18 cellular contexts compared by ENCODE assay signal in the genomic region with DNA sequence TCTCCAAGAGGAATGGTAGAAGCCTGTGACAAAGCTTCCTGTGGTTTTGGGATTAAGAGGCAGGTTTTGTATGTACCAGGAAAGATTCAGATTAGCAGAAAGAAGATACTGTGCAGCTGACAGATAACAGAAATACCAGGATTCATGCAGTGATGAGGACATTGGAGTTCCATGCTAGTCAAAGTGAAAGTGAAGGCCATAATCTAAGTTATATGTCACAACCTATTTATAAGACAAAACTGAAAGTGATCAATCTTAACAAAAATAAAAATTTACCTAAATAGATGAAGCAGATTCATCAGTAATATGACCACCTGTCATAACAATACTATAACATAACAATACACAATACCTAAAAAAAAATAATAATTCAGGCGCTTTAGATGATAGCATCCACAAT.
DNase-seq lines count a peak whose midpoint lies in the region; ATAC-seq, FAIRE-seq and TF ChIP-seq lines count a peak whose summit lies in the region.
"Had no signal": no experiment of that assay in that cellular context is flagged by ENCODE, and none has a peak within 500 bp of the region (broad histone marks: within the 10 kb centered on the region; RNA-seq: fewer than 3 reads in every experiment).

No MANE protein-coding gene starts in this region.

- H3K4ac ChIP-seq in H1 (replicated peaks; ENCODE audit: insufficient read length, low read depth, low read length) = no peak overlapping the region

- no peak for TF ChIP-seq EP300 in H1 (IDR thresholded peaks at IDR 0.05; ENCODE audit: borderline replicate concordance in 1 of 2, low read depth in 2 of 2, low read length in 2 of 2)

- intact Hi-C loops in kidney (cut with DNase I) = no loop called here

- H3K9me3 ChIP-seq in H1 (ENCODE audit: insufficient read depth in 2 of 2, low read depth in 1 of 2, low read length in 1 of 2) = no peaks in the 10 kb centered on the region
- no peaks in the 10 kb centered on the region for H3K9me3 ChIP-seq in kidney (ENCODE audit: control insufficient read depth in 1 of 2, low read length in 2 of 2)
- H3K9me3 ChIP-seq: BE2C, SJSA1, uterus had no signal

- H2BK120ac ChIP-seq in H1 (replicated peaks; ENCODE audit: low read depth, low read length) = no peak overlapping the region

- H2AFZ ChIP-seq in H1 (ENCODE audit: low read length) = 0 out of 2 replicates have a peak overlapping the region, but pooled peaks have one; percentile 22

- H3K23me2 ChIP-seq in H1 (ENCODE audit: low read depth, low read length) = no peaks in the 10 kb centered on the region

- H3K27ac ChIP-seq in H1 (ENCODE audit: low read depth, low read length) = no peak overlapping the region
- H3K27ac ChIP-seq in kidney (ENCODE audit: low read depth in 2 of 2, low read length in 2 of 2) = no peak overlapping the region
- H3K27ac ChIP-seq: HL-60, KMS-11, SJSA1, uterus had no signal

- no peaks in the 10 kb centered on the region for H3K79me1 ChIP-seq in H1 (ENCODE audit: low read depth, low read length)

- no peaks in the 10 kb centered on the region for H4K20me1 ChIP-seq in H1 (replicated peaks in 1 of 2; ENCODE audit: control insufficient read depth in 1 of 2, insufficient read depth in 2 of 2, low read length in 2 of 2)

- H3K18ac ChIP-seq in H1 (ENCODE audit: extremely low read depth, low read length) = no peak overlapping the region

- TF ChIP-seq POLR2A in H1 (IDR thresholded peaks at IDR 0.05; ENCODE audit: control extremely low read depth in 1 of 2, low read depth in 2 of 2, low read length in 2 of 2) = no peak

- H3K27me3 ChIP-seq in H1 (replicated peaks in 1 of 4; ENCODE audit: control insufficient read depth in 3 of 4, extremely low read depth in 1 of 4, insufficient read depth in 3 of 4, low read length in 3 of 4) = no peaks in the 10 kb centered on the region
- H3K27me3 ChIP-seq: BE2C, SJSA1, uterus had no signal

- POLR2A ChIA-PET in H1 (lab: Charles Lee; ENCODE audit: partially characterized antibody) = no interaction called here

- no peak overlapping the region for H2AK5ac ChIP-seq in H1 (ENCODE audit: low read depth, low read length)

- no peak overlapping the region for H3K56ac ChIP-seq in H1 (replicated peaks; ENCODE audit: insufficient read length, low read depth, low read length)

- no peaks in the 10 kb centered on the region for H3K79me2 ChIP-seq in H1 (ENCODE audit: control insufficient read depth in 1 of 2, insufficient read depth in 2 of 2, low read length in 2 of 2)

- no peak overlapping the region for H3K14ac ChIP-seq in H1 (ENCODE audit: insufficient read length)

- no peak for TF ChIP-seq RAD21 in H1 (IDR thresholded peaks at IDR 0.05 in 1 of 2, conservative IDR thresholded peaks at IDR 0.05 in 1 of 2; ENCODE audit: low read depth in 2 of 2, low read length in 2 of 2)

- no peak overlapping the region for H2BK5ac ChIP-seq in H1 (ENCODE audit: low read depth, low read length)

- H2BK20ac ChIP-seq in H1 (ENCODE audit: low read length) = no peak overlapping the region

- DNase-seq in H1 (ENCODE audit: low read depth in 1 of 2, low spot score in 2 of 2) = no peak
- no peak for DNase-seq in kidney tubule cell (ENCODE audit: low spot score)
- no peak for DNase-seq in stimulated activated CD4-positive, alpha-beta T cell treated with anti-CD3 and anti-CD28 coated beads, Interleukin-4, amount 100 ng/mL, for 24 hours
- no peak for DNase-seq in kidney
- DNase-seq: activated CD4-positive, alpha-beta T cell treated with anti-CD3 and anti-CD28 coated beads, Interleukin-2, amount 50 U/mL, for 48 hours; BE2C; caudate nucleus; effector memory CD4-positive, alpha-beta T cell; H7; NCI-H1105 treated with DMSO at 0.1 percent for 48 hours; uterus had no signal

- H3K9ac ChIP-seq in H1 (replicated peaks in 1 of 4; ENCODE audit: extremely low read depth in 1 of 4, low read depth in 3 of 4, low read length in 3 of 4) = no peak overlapping the region
- no peak overlapping the region for H3K9ac ChIP-seq in kidney (ENCODE audit: low read length in 2 of 2)
- H3K9ac ChIP-seq: KMS-11 had no signal

- H4K8ac ChIP-seq in H1 (ENCODE audit: extremely low read depth, insufficient read depth, low read length) = no peak overlapping the region

- WGBS in H1 (ENCODE audit: extremely low coverage in 1 of 2, insufficient coverage in 1 of 2, insufficient read length in 1 of 2, insufficient replicate concordance in 2 of 2, low coverage in 1 of 2, low lambda C conversion rate in 2 of 2, missing lambda C conversion rate in 1 of 2), 2 experiments = 87% methylated on average over 1 of the region's 1 CpG; no CpG with 5 or more reads in 1 of the 2 experiments

- no peaks in the 10 kb centered on the region for H3K4me1 ChIP-seq in H1 (replicated peaks in 1 of 4; ENCODE audit: control insufficient read depth in 3 of 4, insufficient read depth in 4 of 4, low read length in 3 of 4)
- H3K4me1 ChIP-seq in kidney (ENCODE audit: control insufficient read depth in 1 of 2, insufficient read depth in 1 of 2, low read depth in 1 of 2, low read length in 2 of 2) = no peaks in the 10 kb centered on the region
- H3K4me1 ChIP-seq: BE2C, SJSA1, uterus had no signal

- H4K5ac ChIP-seq in H1 (ENCODE audit: insufficient read length, low read depth, low read length) = no peak overlapping the region

- CTCF ChIA-PET in H1 (lab: Charles Lee; ENCODE audit: partially characterized antibody) = no interaction called here

- no peak overlapping the region for H2BK12ac ChIP-seq in H1 (ENCODE audit: low read depth, low read length)

- H3K23ac ChIP-seq in H1 (ENCODE audit: insufficient read length) = no peak overlapping the region

- H2BK15ac ChIP-seq in H1 (ENCODE audit: low read length) = no peak overlapping the region

- peak; percentile 72 for ATAC-seq in GM19035 (IDR thresholded peaks at IDR 0.05; ENCODE audit: unreplicated experiment)
- peak; percentile 66 for ATAC-seq in GM21723 (IDR thresholded peaks at IDR 0.05; ENCODE audit: unreplicated experiment)
- peak; percentile 89 for ATAC-seq in HG03103 (IDR thresholded peaks at IDR 0.05; ENCODE audit: low read depth, unreplicated experiment)
- no peak for ATAC-seq in GM18909 (IDR thresholded peaks at IDR 0.05; ENCODE audit: poor library complexity, unreplicated experiment)

- H3K4me2 ChIP-seq in H1 (ENCODE audit: insufficient read depth in 1 of 2, low read depth in 2 of 2, low read length in 2 of 2) = no peak overlapping the region
- H3K4me2 ChIP-seq: KMS-11 had no signal

- FAIRE-seq in H1 (lab: Jason Lieb, UNC) (no peak), kidney (lab: Jason Lieb, UNC) (no peak)

- H3K4me3 ChIP-seq in H1 (ENCODE audit: extremely low read depth in 1 of 4, insufficient read depth in 2 of 4, low read depth in 3 of 4, low read length in 4 of 4) = no peak overlapping the region
- no peak overlapping the region for H3K4me3 ChIP-seq in kidney (ENCODE audit: low read length in 2 of 2)
- H3K4me3 ChIP-seq: SJSA1, uterus had no signal

- H3K36me3 ChIP-seq in H1 (ENCODE audit: control insufficient read depth in 2 of 4, insufficient read depth in 4 of 4, low read length in 3 of 4) (no peaks in the 10 kb centered on the region), kidney (ENCODE audit: control insufficient read depth in 1 of 2, insufficient read depth in 2 of 2, low read length in 2 of 2) (no peaks in the 10 kb centered on the region)
- H3K36me3 ChIP-seq: BE2C, SJSA1, uterus had no signal

- no peak overlapping the region for H4K91ac ChIP-seq in H1 (replicated peaks; ENCODE audit: insufficient read length, low read length)

- TF ChIP-seq CTCF in H1 (IDR thresholded peaks at IDR 0.05; ENCODE audit: control extremely low read depth in 1 of 3, insufficient read depth in 1 of 3, low read depth in 1 of 3, low read length in 3 of 3) (no peak), kidney (IDR thresholded peaks at IDR 0.05; ENCODE audit: borderline replicate concordance, extremely low read depth, insufficient read depth) (no peak)

TF ChIP-seq in H1, 55 proteins besides CTCF, POLR2A, EP300 and RAD21 (continues in another document):
- TF ChIP-seq SIRT6 (IDR thresholded peaks at IDR 0.05; ENCODE audit: low read length) (no peak), SP4 (IDR thresholded peaks at IDR 0.05; ENCODE audit: low read length) (no peak), SP2 (IDR thresholded peaks at IDR 0.05; ENCODE audit: low read length) (no peak), SP1 (IDR thresholded peaks at IDR 0.05; ENCODE audit: low read depth, low read length) (no peak), KDM5A (IDR thresholded peaks at IDR 0.05; ENCODE audit: low read length) (no peak), ASH2L (IDR thresholded peaks at IDR 0.05; ENCODE audit: low read length) (no peak), POLR2AphosphoS5 (IDR thresholded peaks at IDR 0.05; ENCODE audit: low read depth, low read length) (no peak), JUN (IDR thresholded peaks at IDR 0.05; ENCODE audit: low read depth, low read length) (no peak), KDM4A (IDR thresholded peaks at IDR 0.05; ENCODE audit: low read depth, low read length, severe bottlenecking) (no peak), CEBPB (IDR thresholded peaks at IDR 0.05; ENCODE audit: low read depth, low read length) (no peak)
- TF ChIP-seq, protein P1, sequence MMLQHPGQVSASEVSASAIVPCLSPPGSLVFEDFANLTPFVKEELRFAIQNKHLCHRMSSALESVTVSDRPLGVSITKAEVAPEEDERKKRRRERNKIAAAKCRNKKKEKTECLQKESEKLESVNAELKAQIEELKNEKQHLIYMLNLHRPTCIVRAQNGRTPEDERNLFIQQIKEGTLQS (IDR thresholded peaks at IDR 0.05; ENCODE audit: insufficient read depth, low read depth, low read length) = no peak
